8 cellular contexts compared by ENCODE assay signal in the genomic region with DNA sequence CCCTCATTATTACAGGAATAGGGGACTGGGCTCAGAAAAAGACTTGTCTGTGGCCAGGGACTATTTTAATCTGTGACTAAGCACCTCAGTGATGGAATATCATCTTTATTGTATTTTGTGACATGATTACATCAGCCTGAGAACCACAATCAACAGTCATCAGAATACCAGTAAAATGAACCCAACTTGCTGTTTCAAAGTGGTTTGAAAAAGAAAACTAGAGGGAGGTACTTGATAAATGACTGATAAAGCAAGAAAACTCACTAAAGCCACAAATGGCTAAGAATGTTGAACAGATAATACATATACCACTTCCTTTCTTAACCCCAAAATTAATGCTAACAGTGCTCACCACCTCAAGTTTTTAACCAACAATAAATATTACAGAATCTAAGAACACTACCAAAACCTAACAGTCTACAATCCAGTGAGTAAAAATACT.
DNase-seq lines count a peak whose midpoint lies in the region; ATAC-seq and TF ChIP-seq lines count a peak whose summit lies in the region.

No MANE protein-coding gene starts in this region.

- no peaks in the 10 kb centered on the region for H3K9me3 Mint-ChIP-seq in neural progenitor cell
- peaks cover 11% of the 10 kb centered on the region for H3K9me3 Mint-ChIP-seq in WTC11

- H3K36me3 ChIP-seq in OCI-LY3 (replicated peaks; ENCODE audit: low read depth, low read length) (peaks cover 66% of the 10 kb centered on the region), uterus (no peaks in the 10 kb centered on the region), neural progenitor cell (no peaks in the 10 kb centered on the region)

- TF ChIP-seq POLR2A in uterus (IDR thresholded peaks at IDR 0.05) = no peak

- H3K4me1 ChIP-seq in OCI-LY3 (ENCODE audit: low read length) = peaks cover 13% of the 10 kb centered on the region
- no peaks in the 10 kb centered on the region for H3K4me1 ChIP-seq in uterus
- no peaks in the 10 kb centered on the region for H3K4me1 ChIP-seq in neural progenitor cell

- TF ChIP-seq CTCF in GM12864 (IDR thresholded peaks at IDR 0.05; ENCODE audit: low read depth, low read length, missing control alignments) = no peak
- no peak for TF ChIP-seq CTCF in OCI-LY3 (IDR thresholded peaks at IDR 0.05; ENCODE audit: low read depth, low read length)
- no peak for TF ChIP-seq CTCF in uterus (IDR thresholded peaks at IDR 0.05)
- no peak for TF ChIP-seq CTCF in neural progenitor cell (IDR thresholded peaks at IDR 0.05)
- TF ChIP-seq CTCF in WTC11 (IDR thresholded peaks at IDR 0.05) = no peak

- no peaks in the 10 kb centered on the region for H3F3A ChIP-seq in neural progenitor cell (ENCODE audit: low read depth)

- H3K27me3 ChIP-seq in OCI-LY3 (ENCODE audit: low read depth, low read length) (no peaks in the 10 kb centered on the region), uterus (no peaks in the 10 kb centered on the region), neural progenitor cell (no peaks in the 10 kb centered on the region)

- no peak overlapping the region for H3K4me3 ChIP-seq in GM12864 (ENCODE audit: low read depth, low read length)
- H3K4me3 ChIP-seq in OCI-LY3 (ENCODE audit: low read length) = no peak overlapping the region
- no peak overlapping the region for H3K4me3 ChIP-seq in uterus
- no peak overlapping the region for H3K4me3 ChIP-seq in neural progenitor cell

- H3K9me3 ChIP-seq in OCI-LY3 (ENCODE audit: insufficient read depth, low read length) = no peaks in the 10 kb centered on the region
- H3K9me3 ChIP-seq in uterus = no peaks in the 10 kb centered on the region
- no peaks in the 10 kb centered on the region for H3K9me3 ChIP-seq in neural progenitor cell (ENCODE audit: low read depth)

- POLR2A ChIA-PET in WTC11 (lab: Charles Lee) = no interaction called here

- H3K27ac ChIP-seq in OCI-LY3 (ENCODE audit: low read length) (peak overlapping the region; percentile 24), uterus (no peak overlapping the region), neural progenitor cell (no peak overlapping the region)

- peak; percentile 67 for DNase-seq in GM12864 (ENCODE audit: low read depth)
- DNase-seq in HCEC 1CT = peak; percentile 75
- DNase-seq in fibroblast of the conjunctiva (ENCODE audit: low read depth) = peak; percentile 60
- DNase-seq in uterus = no peak
- DNase-seq in neural progenitor cell (ENCODE audit: low spot score) = no peak
- DNase-seq in WTC11 (ENCODE audit: low spot score) = no peak
- no peak for DNase-seq in amygdala (lab: John Stamatoyannopoulos, UW)

- no peak overlapping the region for H3K27ac Mint-ChIP-seq in neural progenitor cell
- no peak overlapping the region for H3K27ac Mint-ChIP-seq in WTC11

- H3K4me1 Mint-ChIP-seq in neural progenitor cell (peaks cover 7% of the 10 kb centered on the region), WTC11 (no peaks in the 10 kb centered on the region)

- H3K4me2 ChIP-seq in OCI-LY3 (ENCODE audit: low read length) = no peak overlapping the region
- H3K4me2 ChIP-seq in neural progenitor cell = no peak overlapping the region

- H3K4me3 Mint-ChIP-seq in neural progenitor cell (no peak overlapping the region), WTC11 (no peak overlapping the region)

- H3K79me2 ChIP-seq in OCI-LY3 (ENCODE audit: low read length) (peaks cover 89% of the 10 kb centered on the region), neural progenitor cell (ENCODE audit: low read depth) (no peaks in the 10 kb centered on the region)

- no peak overlapping the region for H3K9ac ChIP-seq in OCI-LY3 (ENCODE audit: low read length)
- no peak overlapping the region for H3K9ac ChIP-seq in neural progenitor cell

- ATAC-seq in WTC11 = no peak

- H3K27me3 Mint-ChIP-seq in neural progenitor cell (ENCODE audit: insufficient read depth, low read depth) = no peaks in the 10 kb centered on the region
- H3K27me3 Mint-ChIP-seq in WTC11 (ENCODE audit: low read depth) = no peaks in the 10 kb centered on the region

- H3K36me3 Mint-ChIP-seq in neural progenitor cell = peaks cover 22% of the 10 kb centered on the region
- H3K36me3 Mint-ChIP-seq in WTC11 = no peaks in the 10 kb centered on the region

- peaks cover 75% of the 10 kb centered on the region for H4K20me1 ChIP-seq in OCI-LY3 (ENCODE audit: insufficient read depth, low read length)
- no peaks in the 10 kb centered on the region for H4K20me1 ChIP-seq in neural progenitor cell (ENCODE audit: low read depth)

- no peak overlapping the region for H2AFZ ChIP-seq in OCI-LY3 (ENCODE audit: low read depth, low read length)
- no peak overlapping the region for H2AFZ ChIP-seq in neural progenitor cell (replicated peaks)

- intact Hi-C loops in uterus (cut with DNase I; ENCODE audit: low total_unique reads) = no loop called here

- CTCF ChIA-PET in WTC11 (lab: Charles Lee) = no interaction called here

TF ChIP-seq in WTC11, 78 proteins besides CTCF, POLR2A, EP300 and RAD21 (continues in another document):
- no peak for TF ChIP-seq NFE2L1 (CRISPR knock-in tag; IDR thresholded peaks at IDR 0.05)
- no peak for TF ChIP-seq MAX (CRISPR knock-in tag; IDR thresholded peaks at IDR 0.05)
- TF ChIP-seq IRF1 (CRISPR knock-in tag; IDR thresholded peaks at IDR 0.05) = no peak
- TF ChIP-seq, protein P1, sequence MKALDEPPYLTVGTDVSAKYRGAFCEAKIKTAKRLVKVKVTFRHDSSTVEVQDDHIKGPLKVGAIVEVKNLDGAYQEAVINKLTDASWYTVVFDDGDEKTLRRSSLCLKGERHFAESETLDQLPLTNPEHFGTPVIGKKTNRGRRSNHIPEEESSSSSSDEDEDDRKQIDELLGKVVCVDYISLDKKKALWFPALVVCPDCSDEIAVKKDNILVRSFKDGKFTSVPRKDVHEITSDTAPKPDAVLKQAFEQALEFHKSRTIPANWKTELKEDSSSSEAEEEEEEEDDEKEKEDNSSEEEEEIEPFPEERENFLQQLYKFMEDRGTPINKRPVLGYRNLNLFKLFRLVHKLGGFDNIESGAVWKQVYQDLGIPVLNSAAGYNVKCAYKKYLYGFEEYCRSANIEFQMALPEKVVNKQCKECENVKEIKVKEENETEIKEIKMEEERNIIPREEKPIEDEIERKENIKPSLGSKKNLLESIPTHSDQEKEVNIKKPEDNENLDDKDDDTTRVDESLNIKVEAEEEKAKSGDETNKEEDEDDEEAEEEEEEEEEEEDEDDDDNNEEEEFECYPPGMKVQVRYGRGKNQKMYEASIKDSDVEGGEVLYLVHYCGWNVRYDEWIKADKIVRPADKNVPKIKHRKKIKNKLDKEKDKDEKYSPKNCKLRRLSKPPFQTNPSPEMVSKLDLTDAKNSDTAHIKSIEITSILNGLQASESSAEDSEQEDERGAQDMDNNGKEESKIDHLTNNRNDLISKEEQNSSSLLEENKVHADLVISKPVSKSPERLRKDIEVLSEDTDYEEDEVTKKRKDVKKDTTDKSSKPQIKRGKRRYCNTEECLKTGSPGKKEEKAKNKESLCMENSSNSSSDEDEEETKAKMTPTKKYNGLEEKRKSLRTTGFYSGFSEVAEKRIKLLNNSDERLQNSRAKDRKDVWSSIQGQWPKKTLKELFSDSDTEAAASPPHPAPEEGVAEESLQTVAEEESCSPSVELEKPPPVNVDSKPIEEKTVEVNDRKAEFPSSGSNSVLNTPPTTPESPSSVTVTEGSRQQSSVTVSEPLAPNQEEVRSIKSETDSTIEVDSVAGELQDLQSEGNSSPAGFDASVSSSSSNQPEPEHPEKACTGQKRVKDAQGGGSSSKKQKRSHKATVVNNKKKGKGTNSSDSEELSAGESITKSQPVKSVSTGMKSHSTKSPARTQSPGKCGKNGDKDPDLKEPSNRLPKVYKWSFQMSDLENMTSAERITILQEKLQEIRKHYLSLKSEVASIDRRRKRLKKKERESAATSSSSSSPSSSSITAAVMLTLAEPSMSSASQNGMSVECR (CRISPR knock-in tag; IDR thresholded peaks at IDR 0.05; ENCODE audit: borderline replicate concordance) = no peak
- TF ChIP-seq, protein P2, sequence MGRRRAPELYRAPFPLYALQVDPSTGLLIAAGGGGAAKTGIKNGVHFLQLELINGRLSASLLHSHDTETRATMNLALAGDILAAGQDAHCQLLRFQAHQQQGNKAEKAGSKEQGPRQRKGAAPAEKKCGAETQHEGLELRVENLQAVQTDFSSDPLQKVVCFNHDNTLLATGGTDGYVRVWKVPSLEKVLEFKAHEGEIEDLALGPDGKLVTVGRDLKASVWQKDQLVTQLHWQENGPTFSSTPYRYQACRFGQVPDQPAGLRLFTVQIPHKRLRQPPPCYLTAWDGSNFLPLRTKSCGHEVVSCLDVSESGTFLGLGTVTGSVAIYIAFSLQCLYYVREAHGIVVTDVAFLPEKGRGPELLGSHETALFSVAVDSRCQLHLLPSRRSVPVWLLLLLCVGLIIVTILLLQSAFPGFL (CRISPR knock-in tag; IDR thresholded peaks at IDR 0.05; ENCODE audit: borderline replicate concordance) = no peak
- no peak for TF ChIP-seq MXD4 (CRISPR knock-in tag; IDR thresholded peaks at IDR 0.05; ENCODE audit: borderline replicate concordance)
- no peak for TF ChIP-seq FOXK1 (CRISPR knock-in tag; IDR thresholded peaks at IDR 0.05)
- TF ChIP-seq ZNF423 (CRISPR knock-in tag; IDR thresholded peaks at IDR 0.05) = no peak
- TF ChIP-seq EMX1 (CRISPR knock-in tag; IDR thresholded peaks at IDR 0.05) = no peak
- TF ChIP-seq ZNF121 (CRISPR knock-in tag; IDR thresholded peaks at IDR 0.05) = no peak
- TF ChIP-seq GTF2I (CRISPR knock-in tag; conservative IDR thresholded peaks at IDR 0.05) = no peak
- no peak for TF ChIP-seq FOXJ3 (CRISPR knock-in tag; IDR thresholded peaks at IDR 0.05; ENCODE audit: borderline replicate concordance)
- no peak for TF ChIP-seq E2F4 (CRISPR knock-in tag; IDR thresholded peaks at IDR 0.05; ENCODE audit: borderline replicate concordance, low read depth)

Comparison
In these comparisons a context has a peak if more than half of its experiments do, and no peak if none do; other contexts are left out.
1. DNase-seq: peak in GM12864 (single experiment), HCEC 1CT (single experiment) and fibroblast of the conjunctiva (single experiment); none in uterus (0 of 2), neural progenitor cell (single experiment), WTC11 (single experiment) and amygdala (0 of 56).